ENCODE assay signal across 1 cellular context in genomic region chr11:4393209-4394196, GRCh38.
TF ChIP-seq lines count a peak whose summit lies in the region.

Gene TRIM21 (minus strand): TSS chr11:4393702. CDS start chr11:4390409, 3,293 bp downstream.

TF ChIP-seq in K562, 482 proteins besides CTCF, POLR2A, EP300 and RAD21 (continued from another document):
- TF ChIP-seq NKRF (IDR thresholded peaks at IDR 0.05; ENCODE audit: borderline replicate concordance) (peak; percentile 43; the same call in 1 of the 2 replicates), ZNF644 (tag; IDR thresholded peaks at IDR 0.05; ENCODE audit: low read depth) (no peak), DLX4 (CRISPR knock-in tag; IDR thresholded peaks at IDR 0.05) (no peak), HCFC1 (IDR thresholded peaks at IDR 0.05; ENCODE audit: low read depth, low read length) (0 out of 2 replicates have a peak, but pooled peaks have one; percentile 3), SMARCA5 (IDR thresholded peaks at IDR 0.05) (no peak), PHB (CRISPR knock-in tag; IDR thresholded peaks at IDR 0.05) (no peak), TRIM25 (IDR thresholded peaks at IDR 0.05; ENCODE audit: borderline replicate concordance) (no peak), CREB1 (IDR thresholded peaks at IDR 0.05) (no peak), CREB1 (CRISPR knock-in tag; IDR thresholded peaks at IDR 0.05) (no peak), POLR2AphosphoS2 (IDR thresholded peaks at IDR 0.05; ENCODE audit: low read length) (no peak), PHB2 (IDR thresholded peaks at IDR 0.05; ENCODE audit: low read depth) (no peak), SMAD2 (IDR thresholded peaks at IDR 0.05; ENCODE audit: low read depth, low read length) (no peak), FOSL1 (tag; conservative IDR thresholded peaks at IDR 0.05) (no peak), FOS (IDR thresholded peaks at IDR 0.05; ENCODE audit: extremely low read depth, insufficient read length) (no peak), SREBF1 (IDR thresholded peaks at IDR 0.05; ENCODE audit: borderline replicate concordance, low read depth, low read length) (no peak), UBTF (IDR thresholded peaks at IDR 0.05; ENCODE audit: borderline replicate concordance in 1 of 2, low read depth in 2 of 2, low read length in 2 of 2) (no peak), HDAC2 (IDR thresholded peaks at IDR 0.05) (peak; percentile 48; the same call in 1 of the 2 replicates), YBX1 (IDR thresholded peaks at IDR 0.05) (no peak), CBFA2T2 (conservative IDR thresholded peaks at IDR 0.05) (no peak), BRCA1 (IDR thresholded peaks at IDR 0.05) (no peak), BRCA1 (CRISPR knock-in tag; IDR thresholded peaks at IDR 0.05) (no peak), KDM5B (IDR thresholded peaks at IDR 0.05; ENCODE audit: insufficient replicate concordance, low read depth, low read length) (no peak), THRB (CRISPR knock-in tag; conservative IDR thresholded peaks at IDR 0.05) (0 out of 2 replicates have a peak, but pooled peaks have one; percentile 47), SRF (CRISPR knock-in tag; IDR thresholded peaks at IDR 0.05) (no peak), ELF2 (CRISPR knock-in tag; IDR thresholded peaks at IDR 0.05) (0 out of 2 replicates have a peak, but pooled peaks have one; percentile 12), PRDM10 (IDR thresholded peaks at IDR 0.05; ENCODE audit: partially characterized antibody) (no peak), SPI1 (IDR thresholded peaks at IDR 0.05; ENCODE audit: borderline replicate concordance, low read depth, low read length) (peak; percentile 17; the same call in 1 of the 2 replicates), KLF10 (CRISPR knock-in tag; IDR thresholded peaks at IDR 0.05) (no peak)
TF ChIP-seq in K562: peak in this region for 53.
